Comparison of ENCODE assay signal across 11 cellular contexts in the genomic region with DNA sequence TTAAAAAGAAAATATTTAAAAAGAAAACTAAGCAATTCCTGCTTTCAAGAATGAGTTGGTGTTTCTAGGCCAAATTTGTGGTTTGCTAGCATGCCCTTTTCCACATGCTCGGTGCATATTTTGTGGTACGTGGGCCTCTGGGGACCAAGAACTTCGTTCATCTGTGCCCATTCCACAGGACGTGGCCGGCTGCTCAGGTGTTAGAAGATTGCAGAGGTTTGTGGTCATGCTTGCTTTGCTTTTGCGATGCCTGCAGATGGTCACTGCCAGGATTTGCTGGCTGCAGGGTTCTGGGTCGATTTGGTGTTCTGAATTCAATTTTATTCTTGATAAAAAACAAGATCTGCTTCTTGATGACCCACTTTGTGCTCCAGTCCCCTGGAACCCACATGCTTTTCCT. TPM values are rescaled to one million over a fixed set of nuclear protein-coding genes. Genes with fewer than 3 reads are reported as not detected.
DNase-seq lines count a peak whose midpoint lies in the region; ATAC-seq and TF ChIP-seq lines count a peak whose summit lies in the region.
"Had no signal": no experiment of that assay in that cellular context is flagged by ENCODE, and none has a peak within 500 bp of the region (broad histone marks: within the 10 kb centered on the region; RNA-seq: fewer than 3 reads in every experiment).

No MANE protein-coding gene starts in this region.

- H3K36me3 Mint-ChIP-seq in activated naive CD4-positive, alpha-beta T cell treated with anti-CD3 and anti-CD28 coated beads, Interleukin-2, amount 10 ng/mL, durations not matched to agents 7 days and 5 days = peaks cover 64% of the 10 kb centered on the region
- peaks cover 62% of the 10 kb centered on the region for H3K36me3 Mint-ChIP-seq in T-helper 2 cell treated with Interferon-gamma antibody and Interleukin-4, amounts not matched to agents 5 μg/mL and 100 μg/mL, for 36 hours (ENCODE audit: low read depth)
- peaks cover 44% of the 10 kb centered on the region for H3K36me3 Mint-ChIP-seq in effector memory CD8-positive, alpha-beta T cell (ENCODE audit: insufficient read depth)

- intact Hi-C loops in upper lobe of right lung (cut with DNase I) = no loop called here

- peak; percentile 24 for DNase-seq in activated naive CD4-positive, alpha-beta T cell treated with anti-CD3 and anti-CD28 coated beads, Interleukin-2, amount 10 ng/mL, durations not matched to agents 7 days and 5 days
- DNase-seq in activated naive CD4-positive, alpha-beta T cell (lab: John Stamatoyannopoulos, UW) = no peak
- DNase-seq in T-helper 2 cell treated with Interferon-gamma antibody and Interleukin-4, amounts not matched to agents 5 μg/mL and 100 μg/mL, for 36 hours (ENCODE audit: low spot score) = no peak
- no peak for DNase-seq in effector memory CD8-positive, alpha-beta T cell
- DNase-seq in upper lobe of right lung (no peak), RKO (ENCODE audit: low spot score) (no peak), SW480 (ENCODE audit: low spot score) (no peak)
- DNase-seq: cerebellar nuclear complex had no signal

- H3K9me3 Mint-ChIP-seq in activated naive CD4-positive, alpha-beta T cell treated with anti-CD3 and anti-CD28 coated beads, Interleukin-2, amount 10 ng/mL, durations not matched to agents 7 days and 5 days = no peaks in the 10 kb centered on the region
- no peaks in the 10 kb centered on the region for H3K9me3 Mint-ChIP-seq in T-helper 2 cell treated with Interferon-gamma antibody and Interleukin-4, amounts not matched to agents 5 μg/mL and 100 μg/mL, for 36 hours
- H3K9me3 Mint-ChIP-seq in effector memory CD8-positive, alpha-beta T cell = no peaks in the 10 kb centered on the region

- no peaks in the 10 kb centered on the region for H3K27me3 Mint-ChIP-seq in activated naive CD4-positive, alpha-beta T cell treated with anti-CD3 and anti-CD28 coated beads, Interleukin-2, amount 10 ng/mL, durations not matched to agents 7 days and 5 days
- H3K27me3 Mint-ChIP-seq in T-helper 2 cell treated with Interferon-gamma antibody and Interleukin-4, amounts not matched to agents 5 μg/mL and 100 μg/mL, for 36 hours (ENCODE audit: low read depth) = no peaks in the 10 kb centered on the region
- no peaks in the 10 kb centered on the region for H3K27me3 Mint-ChIP-seq in effector memory CD8-positive, alpha-beta T cell

- peak overlapping the region; percentile 55 for H3K27ac ChIP-seq in upper lobe of right lung

- peak overlapping the region; percentile 68 for H3K4me3 Mint-ChIP-seq in activated naive CD4-positive, alpha-beta T cell treated with anti-CD3 and anti-CD28 coated beads, Interleukin-2, amount 10 ng/mL, durations not matched to agents 7 days and 5 days
- H3K4me3 Mint-ChIP-seq in T-helper 2 cell treated with Interferon-gamma antibody and Interleukin-4, amounts not matched to agents 5 μg/mL and 100 μg/mL, for 36 hours = peak overlapping the region; percentile 76
- H3K4me3 Mint-ChIP-seq in effector memory CD8-positive, alpha-beta T cell = peak overlapping the region; percentile 82 to 97

- no peak for TF ChIP-seq CTCF in upper lobe of right lung (IDR thresholded peaks at IDR 0.05)

- no peaks in the 10 kb centered on the region for H3K4me1 ChIP-seq in upper lobe of right lung

- H3K27ac Mint-ChIP-seq in activated naive CD4-positive, alpha-beta T cell treated with anti-CD3 and anti-CD28 coated beads, Interleukin-2, amount 10 ng/mL, durations not matched to agents 7 days and 5 days = peak overlapping the region; percentile 90
- H3K27ac Mint-ChIP-seq in T-helper 2 cell treated with Interferon-gamma antibody and Interleukin-4, amounts not matched to agents 5 μg/mL and 100 μg/mL, for 36 hours = peak overlapping the region; percentile 86
- H3K27ac Mint-ChIP-seq in effector memory CD8-positive, alpha-beta T cell = peak overlapping the region; percentile 91 to 98

- no peaks in the 10 kb centered on the region for H3K9me3 ChIP-seq in upper lobe of right lung

- H3K27me3 ChIP-seq in upper lobe of right lung = no peaks in the 10 kb centered on the region

- peaks cover 95% of the 10 kb centered on the region for H3K4me1 Mint-ChIP-seq in activated naive CD4-positive, alpha-beta T cell treated with anti-CD3 and anti-CD28 coated beads, Interleukin-2, amount 10 ng/mL, durations not matched to agents 7 days and 5 days
- peaks cover 79% of the 10 kb centered on the region for H3K4me1 Mint-ChIP-seq in T-helper 2 cell treated with Interferon-gamma antibody and Interleukin-4, amounts not matched to agents 5 μg/mL and 100 μg/mL, for 36 hours (ENCODE audit: low read depth)
- H3K4me1 Mint-ChIP-seq in effector memory CD8-positive, alpha-beta T cell (ENCODE audit: low read depth in 2 of 2) = peaks cover 69 to 91% of the 10 kb centered on the region in 2 donors

- H3K4me3 ChIP-seq in upper lobe of right lung = no peak overlapping the region

- no peak for ATAC-seq in effector memory CD8-positive, alpha-beta T cell (replicated peaks)
- ATAC-seq in upper lobe of right lung (no peak), HG02870 (IDR thresholded peaks at IDR 0.05; ENCODE audit: unreplicated experiment) (no peak)
- ATAC-seq: SK-N-SH treated with all-trans-retinoic acid at 6 μM for 48 hours had no signal

- H3K36me3 ChIP-seq in upper lobe of right lung = no peaks in the 10 kb centered on the region

- CTCF ChIA-PET in activated naive CD4-positive, alpha-beta T cell treated with anti-CD3 and anti-CD28 coated beads, Interleukin-2, amount 10 ng/mL, durations not matched to agents 7 days and 5 days (lab: Charles Lee) = interaction anchor here (0.8 to 1.1 kb wide), 2 partner anchors 23 to 29 kb away, joined by 3 read pairs; no protein-coding TSS in a partner anchor

RNA-seq across cellular contexts. Expression of a gene that starts 7.5 kb away (rescaled TPM):
- total RNA-seq in upper lobe of right lung = 16.0 TPM
- total RNA-seq: NCI-H460 had no signal
